In genomic region chr1:203451849-203452784, GRCh38 we compare ENCODE assay signal across 22 cellular contexts. TPM values are rescaled to one million over a fixed set of nuclear protein-coding genes. Genes with fewer than 3 reads are reported as not detected.
"Had no signal": no experiment of that assay in that cellular context is flagged by ENCODE, and none has a peak within 500 bp of the region (broad histone marks: within the 10 kb centered on the region; RNA-seq: fewer than 3 reads in every experiment).

No MANE protein-coding gene starts in this region.

- H3K4me1 ChIP-seq: foreskin keratinocyte had no signal

- H3K27ac ChIP-seq: cardiac muscle cell, foreskin keratinocyte, right atrium auricular region had no signal

- H3K4me3 Mint-ChIP-seq: natural killer cell; stimulated activated naive CD8-positive, alpha-beta T cell treated with anti-CD3 and anti-CD28 coated beads, Interleukin-15, Interleukin-2, amounts not matched to agents 100 ng/mL and 50 ng/mL, for 24 hours; type B pancreatic cell had no signal

- H3K36me3 Mint-ChIP-seq: natural killer cell, type B pancreatic cell had no signal

- H3K27me3 ChIP-seq: cardiac muscle cell, right atrium auricular region had no signal

- DNase-seq: activated CD4-positive, alpha-beta T cell treated with anti-CD3 and anti-CD28 coated beads, Interleukin-2, amount 50 U/mL, for 48 hours; activated CD4-positive, CD25-positive, alpha-beta regulatory T cell treated with anti-CD3 and anti-CD28 coated beads, Interleukin-2, amount 50 U/mL, for 72 hours; activated naive CD4-positive, alpha-beta T cell treated with anti-CD3 and anti-CD28 coated beads, Interleukin-2, amount 50 U/mL, for 16 hours; foreskin keratinocyte; head of caudate nucleus; kidney glomerular epithelial cell; mesendoderm; natural killer cell; occipital lobe; T1000 had no signal

- FAIRE-seq: colon, endometrium had no signal

- ATAC-seq: foreskin keratinocyte, natural killer cell had no signal

- H3K36me3 ChIP-seq: cardiac muscle cell, right atrium auricular region had no signal

- H3K9me3 ChIP-seq: right atrium auricular region had no signal

- H3K4me1 Mint-ChIP-seq: natural killer cell had no signal

- H3K4me3 ChIP-seq: cardiac muscle cell, right atrium auricular region had no signal

- H3K9me3 Mint-ChIP-seq: activated T-helper 2 cell treated with anti-CD3 and anti-CD28 coated beads, Interferon-gamma antibody, Interleukin-2, Interleukin-4, amounts not matched to agents 10 μg/mL and 5 μg/mL and 100 μg/mL, durations not matched to agents 14 hours and 24 hours and 36 hours; natural killer cell; stimulated activated naive CD8-positive, alpha-beta T cell treated with anti-CD3 and anti-CD28 coated beads, Interleukin-15, Interleukin-2, amounts not matched to agents 100 ng/mL and 50 ng/mL, for 24 hours; type B pancreatic cell had no signal

- H3K27ac Mint-ChIP-seq: activated T-helper 2 cell treated with anti-CD3 and anti-CD28 coated beads, Interferon-gamma antibody, Interleukin-2, Interleukin-4, amounts not matched to agents 10 μg/mL and 5 μg/mL and 100 μg/mL, durations not matched to agents 14 hours and 24 hours and 36 hours; natural killer cell; progenitor cell of endocrine pancreas; stimulated activated naive CD8-positive, alpha-beta T cell treated with anti-CD3 and anti-CD28 coated beads, Interleukin-15, Interleukin-2, amounts not matched to agents 100 ng/mL and 50 ng/mL, for 24 hours; type B pancreatic cell had no signal

RNA-seq across cellular contexts. Expression of gene PRELP, which starts 23.5 kb away (rescaled TPM):
- total RNA-seq: activated T-helper 2 cell treated with anti-CD3 and anti-CD28 coated beads, Interferon-gamma antibody, Interleukin-2, Interleukin-4, amounts not matched to agents 10 μg/mL and 5 μg/mL and 100 μg/mL, durations not matched to agents 14 hours and 24 hours and 36 hours; cardiac muscle cell; natural killer cell had no signal

RNA-seq across cellular contexts. Expression of gene OPTC, which starts 41.8 kb away (rescaled TPM):
- total RNA-seq: activated T-helper 2 cell treated with anti-CD3 and anti-CD28 coated beads, Interferon-gamma antibody, Interleukin-2, Interleukin-4, amounts not matched to agents 10 μg/mL and 5 μg/mL and 100 μg/mL, durations not matched to agents 14 hours and 24 hours and 36 hours; cardiac muscle cell; foreskin keratinocyte; lower leg skin; natural killer cell; occipital lobe; progenitor cell of endocrine pancreas; right atrium auricular region; temporal lobe had no signal
- polyA plus RNA-seq: adipose tissue, cardiac muscle cell, esophagus, foreskin keratinocyte had no signal
